10 cellular contexts compared by ENCODE assay signal in genomic region chr13:80040219-80040976, GRCh38.
DNase-seq lines count a peak whose midpoint lies in the region; FAIRE-seq and TF ChIP-seq lines count a peak whose summit lies in the region.
"Had no signal": no experiment of that assay in that cellular context is flagged by ENCODE, and none has a peak within 500 bp of the region (broad histone marks: within the 10 kb centered on the region; RNA-seq: fewer than 3 reads in every experiment).

No MANE protein-coding gene starts in this region.

- FAIRE-seq in RCC 7860 (lab: Jason Lieb, UNC): peak; percentile 98

- DNase-seq in EL (peak; percentile 98), RCC 7860 (ENCODE audit: low spot score) (peak; percentile 96), fibroblast of mammary gland (ENCODE audit: low read depth) (peak; percentile 100), pulmonary artery endothelial cell (ENCODE audit: low read depth, low spot score) (peak; percentile 72), activated gamma-delta T cell (lab: John Stamatoyannopoulos, UW) (no peak), T-helper 1 cell (no peak), substantia nigra (lab: John Stamatoyannopoulos, UW) (no peak)
- no peak for DNase-seq in activated CD8-positive, alpha-beta memory T cell treated with anti-CD3 and anti-CD28 coated beads for 24 hours
- DNase-seq: erythroblast, T-helper 2 cell had no signal

- H3K27ac ChIP-seq in substantia nigra (ENCODE audit: low read depth, low read length, poor library complexity, severe bottlenecking): no peak overlapping the region

- H3K4me3 ChIP-seq in fibroblast of mammary gland (ENCODE audit: control insufficient read depth, low read depth, low read length): no peak overlapping the region

- TF ChIP-seq CTCF in fibroblast of mammary gland (conservative IDR thresholded peaks at IDR 0.05; ENCODE audit: control insufficient read depth, insufficient read depth, low read depth, low read length): no peak

Comparison
In these comparisons a context has a peak if more than half of its experiments do, and no peak if none do; other contexts are left out.
1. DNase-seq: peak in EL (single experiment), RCC 7860 (single experiment), fibroblast of mammary gland (single experiment) and pulmonary artery endothelial cell (single experiment); none in activated gamma-delta T cell (single experiment), T-helper 1 cell (0 of 5), substantia nigra (0 of 49) and activated CD8-positive, alpha-beta memory T cell treated with anti-CD3 and anti-CD28 coated beads for 24 hours (single experiment).